9 cellular contexts compared by ENCODE assay signal in genomic region chr1:23799255-23799569, GRCh38. TPM values are rescaled to one million over a fixed set of nuclear protein-coding genes. Genes with fewer than 3 reads are reported as not detected.
DNase-seq lines count a peak whose midpoint lies in the region; ATAC-seq, FAIRE-seq and TF ChIP-seq lines count a peak whose summit lies in the region.
"Had no signal": no experiment of that assay in that cellular context is flagged by ENCODE, and none has a peak within 500 bp of the region (broad histone marks: within the 10 kb centered on the region; RNA-seq: fewer than 3 reads in every experiment).

No MANE protein-coding gene starts in this region.

- no peak for TF ChIP-seq POLR2A in HCT116 (IDR thresholded peaks at IDR 0.05; ENCODE audit: borderline replicate concordance, extremely low read depth, insufficient read depth, insufficient read length)

- peaks cover 10 to 35% of the 10 kb centered on the region in 2 experiments for H3K4me1 ChIP-seq in HCT116 (ENCODE audit: control insufficient read depth in 1 of 2, insufficient read depth in 2 of 2, low read length in 2 of 2)
- peaks cover 18% of the 10 kb centered on the region for H3K4me1 ChIP-seq in hepatocyte (ENCODE audit: insufficient read depth)
- no peaks in the 10 kb centered on the region for H3K4me1 ChIP-seq in small intestine (ENCODE audit: control insufficient read depth in 2 of 2, insufficient read depth in 1 of 2, low read depth in 1 of 2, low read length in 1 of 2)

- H2AFZ ChIP-seq in HCT116 (ENCODE audit: low read depth, low read length, poor library complexity, severe bottlenecking) (no peak overlapping the region), hepatocyte (no peak overlapping the region)

- DNase-seq in HCT116 (ENCODE audit: low read depth, low spot score) (no peak), hepatocyte (ENCODE audit: low spot score) (no peak), small intestine (no peak), posterior cingulate gyrus (no peak), caudate nucleus (lab: John Stamatoyannopoulos, UW) (no peak), cerebellar cortex (ENCODE audit: low spot score) (no peak), DMS 273 (lab: John Stamatoyannopoulos, UW; ENCODE audit: unreplicated experiment) (no peak)
- no peak for DNase-seq in activated CD4-positive, alpha-beta memory T cell treated with anti-CD3 and anti-CD28 coated beads for 36 hours

- H3K9me3 ChIP-seq in HCT116 (ENCODE audit: control insufficient read depth in 1 of 2, insufficient read depth in 1 of 2, low read depth in 1 of 2, low read length in 2 of 2) (no peaks in the 10 kb centered on the region), hepatocyte (ENCODE audit: low read depth) (no peaks in the 10 kb centered on the region), small intestine (ENCODE audit: control insufficient read depth, low read depth) (no peaks in the 10 kb centered on the region)

- H3K27me3 Mint-ChIP-seq in activated CD4-positive, alpha-beta memory T cell treated with anti-CD3 and anti-CD28 coated beads for 36 hours: no peaks in the 10 kb centered on the region

- H3K27ac ChIP-seq in HCT116 (ENCODE audit: low read depth, low read length) (peak overlapping the region; percentile 93), hepatocyte (peak overlapping the region; percentile 99), small intestine (ENCODE audit: low read depth in 1 of 2, low read length in 1 of 2) (peak overlapping the region; percentile 71 to 95), caudate nucleus (ENCODE audit: low read depth, low read length) (no peak overlapping the region)

- intact Hi-C loops in HCT116 (cut with micrococcal nuclease) (loop anchor here (5.0 kb wide), 1 partner anchor 118 kb away; no protein-coding TSS in a partner anchor), posterior cingulate gyrus (cut with DNase I) (no loop called here)
- intact Hi-C loops in activated CD4-positive, alpha-beta memory T cell treated with anti-CD3 and anti-CD28 coated beads for 36 hours (cut with micrococcal nuclease): no loop called here

- H3K79me2 ChIP-seq in HCT116 (ENCODE audit: insufficient read depth, low read length) (peaks cover 22% of the 10 kb centered on the region; the same call in 1 of the 2 replicates), hepatocyte (peaks cover 6% of the 10 kb centered on the region)

- TF ChIP-seq CTCF in HCT116 (IDR thresholded peaks at IDR 0.05 in 2 of 3, conservative IDR thresholded peaks at IDR 0.05 in 1 of 3; ENCODE audit: borderline replicate concordance in 1 of 3, insufficient read depth in 1 of 3, low read depth in 2 of 3, low read length in 2 of 3) (no peak), hepatocyte (IDR thresholded peaks at IDR 0.05; ENCODE audit: poor library complexity) (no peak)

- peak overlapping the region; percentile 92 for H3K4me2 ChIP-seq in HCT116 (ENCODE audit: low read length)
- peak overlapping the region; percentile 93 for H3K4me2 ChIP-seq in hepatocyte

- H3K9me3 Mint-ChIP-seq in activated CD4-positive, alpha-beta memory T cell treated with anti-CD3 and anti-CD28 coated beads for 36 hours: no peaks in the 10 kb centered on the region

- RAD21 ChIA-PET in HCT116 (lab: Charles Lee; ENCODE audit: low non-redundant PET in 1 of 2, low total read pairs in 2 of 2, uncharacterized antibody in 2 of 2, unreplicated experiment in 2 of 2): interaction anchor here (0.9 to 1.2 kb wide), 3 partner anchors 27 to 117 kb away, joined by 4 read pairs; no protein-coding TSS in a partner anchor

- BruUV-seq in HCT116 (replicated peaks; lab: Mats Ljungman, UMichigan): no TSS peak

- H3K9me2 ChIP-seq in HCT116 (ENCODE audit: insufficient read depth) (no peaks in the 10 kb centered on the region), hepatocyte (replicated peaks; ENCODE audit: insufficient read depth) (no peaks in the 10 kb centered on the region)

- peak overlapping the region; percentile 94 for H3K4me3 Mint-ChIP-seq in activated CD4-positive, alpha-beta memory T cell treated with anti-CD3 and anti-CD28 coated beads for 36 hours

- POLR2A ChIA-PET in HCT116 (lab: Charles Lee): interaction anchor here (1.4 to 2.0 kb wide), 2 partner anchors 8 to 19 kb away, joined by 4 to 9 read pairs; partner anchors contain the start of gene LYPLA2
- POLR2A ChIA-PET in activated CD4-positive, alpha-beta memory T cell treated with anti-CD3 and anti-CD28 coated beads for 36 hours (lab: Charles Lee): interaction anchor here (0.6 to 4.0 kb wide), 5 partner anchors 8 to 108 kb away, joined by 3 to 20 read pairs (median 4); partner anchors contain the start of genes ELOA, HMGCL, LYPLA2 and RPL11

- H3K36me3 ChIP-seq in HCT116 (ENCODE audit: control insufficient read depth in 1 of 2, insufficient read depth in 2 of 2, low read length in 2 of 2) (peaks cover 12 to 26% of the 10 kb centered on the region in 2 experiments; a peak in 3 of 4 replicates), hepatocyte (replicated peaks; ENCODE audit: insufficient read depth, low read depth) (no peaks in the 10 kb centered on the region), small intestine (ENCODE audit: control insufficient read depth in 2 of 2, insufficient read depth in 2 of 2, low read length in 2 of 2) (peaks cover 3 to 9% of the 10 kb centered on the region in 2 donors)

- peak overlapping the region; percentile 87 for H3K9ac ChIP-seq in HCT116 (ENCODE audit: low read length)

- peak overlapping the region; percentile 90 for H3K27ac Mint-ChIP-seq in activated CD4-positive, alpha-beta memory T cell treated with anti-CD3 and anti-CD28 coated beads for 36 hours

- no peaks in the 10 kb centered on the region for H3K27me3 ChIP-seq in HCT116 (ENCODE audit: insufficient read depth, low read length)
- H3K27me3 ChIP-seq in hepatocyte: no peaks in the 10 kb centered on the region
- no peaks in the 10 kb centered on the region for H3K27me3 ChIP-seq in small intestine (ENCODE audit: control insufficient read depth in 2 of 2, insufficient read depth in 2 of 2, low read length in 2 of 2)

- CTCF ChIA-PET in HCT116 (lab: Charles Lee): interaction anchor here (0.6 to 2.7 kb wide), 4 partner anchors 11 to 117 kb away, joined by 3 to 13 read pairs (median 4); no protein-coding TSS in a partner anchor
- CTCF ChIA-PET in activated CD4-positive, alpha-beta memory T cell treated with anti-CD3 and anti-CD28 coated beads for 36 hours (lab: Charles Lee): interaction anchor here (1.2 to 6.5 kb wide), 4 partner anchors 10 to 28 kb away, joined by 5 to 38 read pairs (median 6); no protein-coding TSS in a partner anchor

- H3K4me3 ChIP-seq in HCT116 (replicated peaks in 1 of 2; ENCODE audit: low read depth in 1 of 2, low read length in 2 of 2): peak overlapping the region; percentile 65 to 94
- no peak overlapping the region for H3K4me3 ChIP-seq in hepatocyte
- H3K4me3 ChIP-seq in small intestine (ENCODE audit: low read depth in 1 of 2, low read length in 2 of 2): peak overlapping the region in 1 of 2 donors; percentile 45

- H4K20me1 ChIP-seq in HCT116 (ENCODE audit: insufficient read depth) (no peaks in the 10 kb centered on the region), hepatocyte (ENCODE audit: insufficient read depth, poor library complexity, severe bottlenecking) (no peaks in the 10 kb centered on the region)

- ATAC-seq in HCT116: no peak

- 56% methylated on average over 7 of the region's 7 CpGs for WGBS in hepatocyte (ENCODE audit: low lambda C conversion rate, missing lambda C conversion rate)
- WGBS in small intestine, 3 donors: 43 to 61% (median 51%) methylated on average over 7 of the region's 7 CpGs

- H3K36me3 Mint-ChIP-seq in activated CD4-positive, alpha-beta memory T cell treated with anti-CD3 and anti-CD28 coated beads for 36 hours: peaks cover 21% of the 10 kb centered on the region

- peaks cover 14% of the 10 kb centered on the region for H3K4me1 Mint-ChIP-seq in activated CD4-positive, alpha-beta memory T cell treated with anti-CD3 and anti-CD28 coated beads for 36 hours (ENCODE audit: low read depth)

- FAIRE-seq in small intestine (lab: Jason Lieb, UNC): no peak
- FAIRE-seq: colon had no signal

- no peak for TF ChIP-seq RAD21 in HCT116 (IDR thresholded peaks at IDR 0.05; ENCODE audit: low read depth)

TF ChIP-seq in HCT116, 20 proteins besides CTCF, POLR2A, EP300 and RAD21:
- TF ChIP-seq CBX3 (IDR thresholded peaks at IDR 0.05; ENCODE audit: low read depth) (no peak), EGR1 (IDR thresholded peaks at IDR 0.05; ENCODE audit: low read depth) (no peak), EZH2 (IDR thresholded peaks at IDR 0.05) (no peak), POLR2AphosphoS5 (IDR thresholded peaks at IDR 0.05; ENCODE audit: low read depth, low read length) (no peak)

RNA-seq across cellular contexts. Expression of gene GALE, which starts 1.3 kb away (rescaled TPM):
- total RNA-seq in HCT116 (2021; ENCODE audit: unreplicated experiment) (114 TPM), hepatocyte (73.6 and 89.9 TPM in 2 replicates)
- polyA plus RNA-seq in HCT116 (2012): 126 and 140 TPM in 2 replicates
- 10 to 100 TPM; 49.4 to 54.9 TPM for total RNA-seq in activated CD4-positive, alpha-beta memory T cell treated with anti-CD3 and anti-CD28 coated beads for 36 hours
- polyA plus RNA-seq in hepatocyte (114 and 117 TPM in 2 replicates), small intestine (100 to 1,000 TPM in 2 of 3 donors, 10 to 100 TPM in 1; 76.6 to 289 (median 276) TPM)

RNA-seq across cellular contexts. Expression of gene LYPLA2, which starts 8.3 kb away (rescaled TPM):
- total RNA-seq in HCT116 (2021; ENCODE audit: unreplicated experiment) (78.0 TPM), hepatocyte (73.2 and 108 TPM in 2 replicates)
- 64.3 and 66.1 TPM in 2 replicates for polyA plus RNA-seq in HCT116 (2012)
- 10 to 100 TPM; 70.5 to 71.1 TPM for total RNA-seq in activated CD4-positive, alpha-beta memory T cell treated with anti-CD3 and anti-CD28 coated beads for 36 hours
- polyA plus RNA-seq in hepatocyte (162 and 163 TPM in 2 replicates), small intestine (100 to 1,000 TPM in 2 of 3 donors, 10 to 100 TPM in 1; 92.9 to 137 (median 105) TPM)

RNA-seq across cellular contexts. Expression of gene PITHD1, which starts 21.0 kb away (rescaled TPM):
- 57.2 TPM for total RNA-seq in HCT116 (2021; ENCODE audit: unreplicated experiment)
- polyA plus RNA-seq in HCT116 (2012): 30.0 and 36.7 TPM in 2 replicates
- total RNA-seq in activated CD4-positive, alpha-beta memory T cell treated with anti-CD3 and anti-CD28 coated beads for 36 hours: 10 to 100 TPM; 67.2 to 69.0 TPM
- total RNA-seq in hepatocyte: 45.1 and 49.4 TPM in 2 replicates
- polyA plus RNA-seq in hepatocyte: 28.4 and 29.3 TPM in 2 replicates
- polyA plus RNA-seq in small intestine: 10 to 100 TPM; 32.4 to 50.5 (median 46.2) TPM

RNA-seq across cellular contexts. Expression of gene HMGCL, which starts 26.0 kb away (rescaled TPM):
- total RNA-seq in HCT116 (2021; ENCODE audit: unreplicated experiment) (36.2 TPM), hepatocyte (78.5 and 87.5 TPM in 2 replicates)
- polyA plus RNA-seq in HCT116 (2012): 40.8 and 47.2 TPM in 2 replicates
- total RNA-seq in activated CD4-positive, alpha-beta memory T cell treated with anti-CD3 and anti-CD28 coated beads for 36 hours: 10 to 100 TPM; 34.2 to 35.3 TPM
- polyA plus RNA-seq in hepatocyte (79.0 and 90.7 TPM in 2 replicates), small intestine (100 to 1,000 TPM in 1 of 3 donors, 10 to 100 TPM in 2; 52.2 to 105 (median 89.7) TPM)

RNA-seq across cellular contexts. Expression of gene ELOA, which starts 55.9 kb away (rescaled TPM):
- total RNA-seq in HCT116 (2021; ENCODE audit: unreplicated experiment) (39.3 TPM), hepatocyte (25.6 and 28.3 TPM in 2 replicates)
- 12.8 and 14.9 TPM in 2 replicates for polyA plus RNA-seq in HCT116 (2012)
- total RNA-seq in activated CD4-positive, alpha-beta memory T cell treated with anti-CD3 and anti-CD28 coated beads for 36 hours: 10 to 100 TPM; 28.1 to 30.4 TPM
- polyA plus RNA-seq in hepatocyte (26.0 and 27.0 TPM in 2 replicates), small intestine (10 to 100 TPM in 2 of 3 donors, 1 to 10 TPM in 1; 8.4 to 12.4 (median 11.0) TPM)
